1 cellular context compared by ENCODE assay signal in genomic region chr16:28543072-28543471, GRCh38.
TF ChIP-seq lines count a peak whose summit lies in the region.

No MANE protein-coding gene starts in this region.

TF ChIP-seq in GM12878, 131 proteins besides CTCF, POLR2A, EP300 and RAD21:
- no peak for TF ChIP-seq NBN (IDR thresholded peaks at IDR 0.05)
- TF ChIP-seq NR2F1 (conservative IDR thresholded peaks at IDR 0.05), result peak; percentile 11; the same call in 1 of the 2 replicates
- no peak for TF ChIP-seq USF1 (IDR thresholded peaks at IDR 0.05; ENCODE audit: borderline replicate concordance, extremely low read length, insufficient read depth, low read depth, low read length)
- TF ChIP-seq KDM1A (IDR thresholded peaks at IDR 0.05; ENCODE audit: borderline replicate concordance), result no peak
- TF ChIP-seq ZBTB11 (CRISPR knock-in tag; IDR thresholded peaks at IDR 0.05), result no peak
- TF ChIP-seq ELK1 (IDR thresholded peaks at IDR 0.05; ENCODE audit: low read depth, low read length), result no peak
- TF ChIP-seq KAT2A (conservative IDR thresholded peaks at IDR 0.05; ENCODE audit: control insufficient read depth, low read depth, low read length), result no peak
- TF ChIP-seq BHLHE40 (IDR thresholded peaks at IDR 0.05; ENCODE audit: borderline replicate concordance in 1 of 2, low read depth in 2 of 2, low read length in 1 of 2), result 0 out of 4 replicates have a peak, but pooled peaks of 1 of the 2 experiments have one; percentile 18
